Comparison of ENCODE assay signal across 19 cellular contexts in the genomic region with DNA sequence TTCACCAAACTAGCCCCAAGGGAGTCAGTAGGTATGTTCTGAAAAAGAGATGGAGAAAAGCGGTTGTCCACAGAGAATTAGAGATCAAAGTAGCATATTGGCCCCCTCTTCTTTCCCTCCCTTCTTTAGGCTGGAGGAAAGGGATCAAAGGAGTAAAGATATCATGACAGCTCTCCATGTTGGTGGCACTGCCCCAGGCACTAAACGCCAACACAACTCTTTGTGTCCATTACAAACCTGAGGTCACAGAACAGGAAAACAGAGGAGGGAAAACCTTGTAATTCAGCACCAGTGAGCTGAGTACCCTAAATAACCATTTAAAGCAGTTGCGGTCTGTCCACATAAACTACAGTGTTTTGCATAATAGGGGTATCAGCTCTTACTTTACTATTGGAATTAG.
"Had no signal": no experiment of that assay in that cellular context is flagged by ENCODE, and none has a peak within 500 bp of the region (broad histone marks: within the 10 kb centered on the region; RNA-seq: fewer than 3 reads in every experiment).

No MANE protein-coding gene starts in this region.

- ATAC-seq: psoas muscle; right cardiac atrium; right lobe of liver; stimulated activated effector memory CD8-positive, alpha-beta T cell treated with anti-CD3 and anti-CD28 coated beads, Interleukin-12 subunit alpha, Interleukin-12 subunit beta, amount 100 ng/mL, for 72 hours; stimulated activated naive B cell treated with anti-CD40 and anti-IgM and Interleukin-4, amounts not matched to agents 10 μg/mL and 1 μg/mL and 100 μg/mL, for 72 hours had no signal

- DNase-seq: occipital lobe; ovary; posterior cingulate gyrus; psoas muscle; right cardiac atrium; right lobe of liver; sigmoid colon; small intestine; stimulated activated CD4-positive, alpha-beta T cell treated with anti-CD3 and anti-CD28 coated beads, Interleukin-15, amount 100 ng/mL, for 24 hours; stimulated activated CD4-positive, alpha-beta T cell treated with anti-CD3 and anti-CD28 coated beads, Interleukin-2, amount 100 ng/mL, for 24 hours; stimulated activated CD4-positive, alpha-beta T cell treated with anti-CD3 and anti-CD28 coated beads, Interleukin-2, amount 100 ng/mL, for 48 hours; stimulated activated CD4-positive, alpha-beta T cell treated with anti-CD3 and anti-CD28 coated beads, Interleukin-4, amount 100 ng/mL, for 24 hours; stimulated activated naive B cell treated with anti-CD40 and anti-IgM and Interleukin-4, amounts not matched to agents 10 μg/mL and 1 μg/mL and 100 μg/mL, for 72 hours; stimulated activated naive CD4-positive, alpha-beta T cell treated with Interleukin-2 at 50 U/mL for 16 hours; stomach; thyroid gland; trophoblast cell; upper lobe of left lung had no signal
